In genomic region chr1:160429125-160429551, GRCh38 we compare ENCODE assay signal across 9 cellular contexts. TPM values are rescaled to one million over a fixed set of nuclear protein-coding genes. Genes with fewer than 3 reads are reported as not detected.
DNase-seq lines count a peak whose midpoint lies in the region; ATAC-seq and TF ChIP-seq lines count a peak whose summit lies in the region.
"Had no signal": no experiment of that assay in that cellular context is flagged by ENCODE, and none has a peak within 500 bp of the region (broad histone marks: within the 10 kb centered on the region; RNA-seq: fewer than 3 reads in every experiment).

No MANE protein-coding gene starts in this region.

- DNase-seq in GM12865 (ENCODE audit: low read depth) (peak; percentile 54), foreskin fibroblast (no peak), prostate gland (ENCODE audit: low spot score) (no peak), gastrocnemius medialis (no peak)
- peak; percentile 18 for DNase-seq in activated CD8-positive, alpha-beta T cell treated with anti-CD3 and anti-CD28 coated beads for 36 hours
- peak in 1 of 10 donors; percentile 13 for DNase-seq in naive thymus-derived CD8-positive, alpha-beta T cell

- peak overlapping the region; percentile 85 for H3K27ac Mint-ChIP-seq in activated CD8-positive, alpha-beta T cell treated with anti-CD3 and anti-CD28 coated beads for 36 hours
- H3K27ac Mint-ChIP-seq in naive thymus-derived CD8-positive, alpha-beta T cell: peak overlapping the region; percentile 88 to 99 (median 94)

- peaks cover 64% of the 10 kb centered on the region for H3K4me1 Mint-ChIP-seq in activated CD8-positive, alpha-beta T cell treated with anti-CD3 and anti-CD28 coated beads for 36 hours (ENCODE audit: low read depth)
- H3K4me1 Mint-ChIP-seq in naive thymus-derived CD8-positive, alpha-beta T cell: peaks cover 32 to 74% (median 62%) of the 10 kb centered on the region in 4 donors

- no peaks in the 10 kb centered on the region for H3K27me3 ChIP-seq in prostate gland (replicated peaks; ENCODE audit: insufficient read depth)
- H3K27me3 ChIP-seq in gastrocnemius medialis: no peaks in the 10 kb centered on the region

- H3K36me3 Mint-ChIP-seq in activated CD8-positive, alpha-beta T cell treated with anti-CD3 and anti-CD28 coated beads for 36 hours (ENCODE audit: low read depth): peaks cover 16% of the 10 kb centered on the region
- H3K36me3 Mint-ChIP-seq in naive thymus-derived CD8-positive, alpha-beta T cell: peaks cover 0 to 5% (median 2%) of the 10 kb centered on the region in 3 donors

- H3K27ac ChIP-seq in prostate gland (no peak overlapping the region), gastrocnemius medialis (no peak overlapping the region)

- ATAC-seq in GM21825 (IDR thresholded peaks at IDR 0.05; ENCODE audit: unreplicated experiment) (peak; percentile 7), GM18858 (IDR thresholded peaks at IDR 0.05; ENCODE audit: unreplicated experiment) (no peak), gastrocnemius medialis (no peak)
- ATAC-seq in activated CD8-positive, alpha-beta T cell treated with anti-CD3 and anti-CD28 coated beads for 36 hours: peak; percentile 25
- peak; percentile 38 to 60 for ATAC-seq in naive thymus-derived CD8-positive, alpha-beta T cell

- CTCF ChIA-PET in activated CD8-positive, alpha-beta T cell treated with anti-CD3 and anti-CD28 coated beads for 36 hours (lab: Charles Lee): interaction anchor here (1.1 to 4.9 kb wide), 20 partner anchors 36 to 246 kb away, joined by 3 to 74 read pairs (median 6); no protein-coding TSS in a partner anchor

- TF ChIP-seq CTCF in GM12865 (IDR thresholded peaks at IDR 0.05; ENCODE audit: insufficient read depth, low read depth, low read length, missing control alignments): no peak
- TF ChIP-seq CTCF in activated CD8-positive, alpha-beta T cell treated with anti-CD3 and anti-CD28 coated beads for 36 hours (IDR thresholded peaks at IDR 0.05): no peak
- no peak for TF ChIP-seq CTCF in foreskin fibroblast (IDR thresholded peaks at IDR 0.05; ENCODE audit: low read depth, low read length)
- no peak for TF ChIP-seq CTCF in prostate gland (IDR thresholded peaks at IDR 0.05)
- TF ChIP-seq CTCF in gastrocnemius medialis (IDR thresholded peaks at IDR 0.05 in 4 of 5, conservative IDR thresholded peaks at IDR 0.05 in 1 of 5): no peak

- TF ChIP-seq POLR2A in prostate gland (IDR thresholded peaks at IDR 0.05) (no peak), gastrocnemius medialis (IDR thresholded peaks at IDR 0.05) (no peak)

- POLR2A ChIA-PET in activated CD8-positive, alpha-beta T cell treated with anti-CD3 and anti-CD28 coated beads for 36 hours (lab: Charles Lee): interaction anchor here (1.0 to 5.9 kb wide), 5 partner anchors 10 to 184 kb away, joined by 3 to 23 read pairs (median 3); partner anchors contain the start of gene SLAMF6
- POLR2A ChIA-PET in naive thymus-derived CD8-positive, alpha-beta T cell (lab: Charles Lee): interaction anchor here (0.7 to 2.3 kb wide), 8 partner anchors 9 to 252 kb away, joined by 3 to 11 read pairs (median 3); partner anchors contain the start of gene SLAMF1

- in situ Hi-C loops in gastrocnemius medialis (cut with MboI; ENCODE audit: low sequenced_read_pairs in 4 of 4): loop anchor here in 2 of 4 donors (10.0 kb wide), 1 partner anchor 186 kb away; no protein-coding TSS in a partner anchor

- no peaks in the 10 kb centered on the region for H3K9me3 ChIP-seq in prostate gland
- H3K9me3 ChIP-seq in gastrocnemius medialis: no peaks in the 10 kb centered on the region

- H3K36me3 ChIP-seq in prostate gland: peaks cover 0 to under 1% of the 10 kb centered on the region in 2 donors
- no peaks in the 10 kb centered on the region for H3K36me3 ChIP-seq in gastrocnemius medialis

- WGBS in prostate gland: 8% methylated on average over 2 of the region's 2 CpGs

- peaks cover 2% of the 10 kb centered on the region for H3K4me1 ChIP-seq in prostate gland (replicated peaks)
- no peaks in the 10 kb centered on the region for H3K4me1 ChIP-seq in gastrocnemius medialis

- H3K4me3 ChIP-seq in GM12865 (ENCODE audit: low read depth, low read length): peak overlapping the region; percentile 21; the same call in 1 of the 2 replicates
- no peak overlapping the region for H3K4me3 ChIP-seq in foreskin fibroblast (ENCODE audit: low read depth in 1 of 2, low read length in 2 of 2)
- H3K4me3 ChIP-seq in prostate gland: no peak overlapping the region
- H3K4me3 ChIP-seq in gastrocnemius medialis: no peak overlapping the region

- intact Hi-C loops in activated CD8-positive, alpha-beta T cell treated with anti-CD3 and anti-CD28 coated beads for 36 hours (cut with micrococcal nuclease): loop anchor here (1.0 to 5.0 kb wide), 2 partner anchors 43 to 178 kb away; no protein-coding TSS in a partner anchor
- intact Hi-C loops in prostate gland (cut with DNase I) (loop anchor here (5.0 to 10.0 kb wide), 2 partner anchors 178 to 526 kb away; partner anchors contain the start of gene ITLN2), gastrocnemius medialis (cut with DNase I; ENCODE audit: low total_unique reads) (loop anchor here (2.0 kb wide), 1 partner anchor 178 kb away; no protein-coding TSS in a partner anchor)

- peaks cover 12% of the 10 kb centered on the region for H3K9me3 Mint-ChIP-seq in activated CD8-positive, alpha-beta T cell treated with anti-CD3 and anti-CD28 coated beads for 36 hours
- H3K9me3 Mint-ChIP-seq in naive thymus-derived CD8-positive, alpha-beta T cell: peaks cover 0 to 8% (median under 1%) of the 10 kb centered on the region in 9 donors

- H3K4me3 Mint-ChIP-seq in activated CD8-positive, alpha-beta T cell treated with anti-CD3 and anti-CD28 coated beads for 36 hours: peak overlapping the region; percentile 54
- peak overlapping the region in 8 of 10 donors; percentile 14 to 80 (median 67) for H3K4me3 Mint-ChIP-seq in naive thymus-derived CD8-positive, alpha-beta T cell

- no peaks in the 10 kb centered on the region for H3K27me3 Mint-ChIP-seq in activated CD8-positive, alpha-beta T cell treated with anti-CD3 and anti-CD28 coated beads for 36 hours
- no peaks in the 10 kb centered on the region for H3K27me3 Mint-ChIP-seq in naive thymus-derived CD8-positive, alpha-beta T cell

RNA-seq across cellular contexts. Expression of gene VANGL2, which starts 28.8 kb away (rescaled TPM):
- under 1 TPM; 0.16 to 0.40 TPM for total RNA-seq in activated CD8-positive, alpha-beta T cell treated with anti-CD3 and anti-CD28 coated beads for 36 hours
- under 1 TPM; 0.10 to 0.14 TPM for total RNA-seq in naive thymus-derived CD8-positive, alpha-beta T cell
- polyA plus RNA-seq in naive thymus-derived CD8-positive, alpha-beta T cell: not detected
- total RNA-seq in prostate gland (10 to 100 TPM in 1 of 2 donors, 1 to 10 TPM in 1; 9.7 to 13.6 TPM), gastrocnemius medialis (1 to 10 TPM in 1 of 4 donors, under 1 TPM in 2, not detected in 1; 0.26 to 1.2 (median 0.78) TPM)
- total RNA-seq: T-helper 2 cell treated with Interferon-gamma antibody and Interleukin-4, amounts not matched to agents 100 ng/mL and 5 ng/mL, for 36 hours had no signal

Comparison
In these comparisons a context has a peak if more than half of its experiments do, and no peak if none do; other contexts are left out.
1. DNase-seq: peak in GM12865 (single experiment) and activated CD8-positive, alpha-beta T cell treated with anti-CD3 and anti-CD28 coated beads for 36 hours (single experiment); none in foreskin fibroblast (0 of 2), prostate gland (single experiment) and gastrocnemius medialis (0 of 2).
2. ATAC-seq: peak in GM21825 (single experiment), activated CD8-positive, alpha-beta T cell treated with anti-CD3 and anti-CD28 coated beads for 36 hours (single experiment) and naive thymus-derived CD8-positive, alpha-beta T cell (2 of 2); none in GM18858 (single experiment) and gastrocnemius medialis (0 of 2).
3. RNA of gene VANGL2, which starts 28.8 kb away (total RNA-seq): 9.7 to 13.6 TPM in prostate gland; 0.26 to 1.2 TPM in gastrocnemius medialis, 0.16 to 0.40 TPM in activated CD8-positive, alpha-beta T cell treated with anti-CD3 and anti-CD28 coated beads for 36 hours and 0.10 to 0.14 TPM in naive thymus-derived CD8-positive, alpha-beta T cell; every median in the first group is over 4 times any median in the second.